ENCODE assay signal across 27 cellular contexts in genomic region chr15:83786336-83786735, GRCh38.
"Had no signal": no experiment of that assay in that cellular context is flagged by ENCODE, and none has a peak within 500 bp of the region (broad histone marks: within the 10 kb centered on the region; RNA-seq: fewer than 3 reads in every experiment).

No MANE protein-coding gene starts in this region.

- H3K4me3 ChIP-seq: stomach, suprapubic skin, testis, thoracic aorta, thyroid gland, tibial artery, tibial nerve, transverse colon, upper lobe of left lung, upper lobe of right lung, uterus, vagina had no signal

- H3K36me3 ChIP-seq: stomach, suprapubic skin, thoracic aorta, thyroid gland, tibial nerve, transverse colon, upper lobe of left lung, upper lobe of right lung, uterus, vagina had no signal

- H3K4me1 ChIP-seq: stomach, suprapubic skin, testis, thyroid gland, tibial nerve, transverse colon, upper lobe of left lung, upper lobe of right lung, uterus, vagina had no signal

- DNase-seq: stimulated activated CD4-positive, alpha-beta T cell treated with anti-CD3 and anti-CD28 coated beads, Interleukin-2, amount 100 ng/mL, for 48 hours; stimulated activated CD4-positive, alpha-beta T cell treated with anti-CD3 and anti-CD28 coated beads, Interleukin-4, amount 100 ng/mL, for 1 hour; stimulated activated CD4-positive, alpha-beta T cell treated with anti-CD3 and anti-CD28 coated beads, Interleukin-4, amount 100 ng/mL, for 24 hours; stimulated activated CD4-positive, alpha-beta T cell treated with anti-CD3 and anti-CD28 coated beads, Interleukin-4, amount 100 ng/mL, for 4 hours; stimulated activated CD8-positive, alpha-beta memory T cell treated with anti-CD3 and anti-CD28 coated beads, Interleukin-4, amount 100 ng/mL, for 48 hours; stimulated activated naive B cell treated with anti-CD40 and anti-IgM and Interleukin-4, amounts not matched to agents 10 μg/mL and 1 μg/mL and 100 μg/mL, for 72 hours; stimulated activated naive CD4-positive, alpha-beta T cell; stimulated activated naive CD4-positive, alpha-beta T cell treated with Interleukin-2 at 50 U/mL for 16 hours; stimulated activated naive CD8-positive, alpha-beta T cell treated with anti-CD3 and anti-CD28 coated beads, Interleukin-15, amount 100 ng/mL, for 72 hours; stimulated activated naive CD8-positive, alpha-beta T cell treated with anti-CD3 and anti-CD28 coated beads, Interleukin-15, Interleukin-2, amounts not matched to agents 100 U/mL and 50 U/mL, for 24 hours; stomach; substantia nigra; testis; thyroid gland; tibial artery; transverse colon; trophoblast cell; upper lobe of left lung; upper lobe of right lung; uterus had no signal

- H3K27me3 ChIP-seq: stomach, suprapubic skin, testis, thyroid gland, tibial artery, tibial nerve, transverse colon, upper lobe of left lung, upper lobe of right lung, uterus, vagina had no signal

- FAIRE-seq: urothelium cell line had no signal

- H3K9me3 ChIP-seq: testis, thyroid gland, transverse colon, upper lobe of right lung, vagina had no signal

- ATAC-seq: stimulated activated effector memory CD8-positive, alpha-beta T cell treated with anti-CD3 and anti-CD28 coated beads, Interleukin-12 subunit alpha, Interleukin-12 subunit beta, amount 100 ng/mL, for 72 hours; stimulated activated memory B cell treated with anti-CD40 and anti-IgM and Interleukin-4, amounts not matched to agents 10 μg/mL and 1 μg/mL and 100 μg/mL, for 72 hours; stimulated activated naive B cell treated with anti-CD40 and anti-IgM and Interleukin-4, amounts not matched to agents 10 μg/mL and 1 μg/mL and 100 μg/mL, for 72 hours; stimulated activated naive CD8-positive, alpha-beta T cell treated with anti-CD3 and anti-CD28 coated beads, Interleukin-15, amount 100 ng/mL, for 72 hours; stimulated activated naive CD8-positive, alpha-beta T cell treated with anti-CD3 and anti-CD28 coated beads, Interleukin-15, Interleukin-2, amounts not matched to agents 100 U/mL and 50 U/mL, for 24 hours; upper lobe of right lung had no signal

- H3K27ac ChIP-seq: stomach, suprapubic skin, testis, thoracic aorta, thyroid gland, tibial artery, tibial nerve, upper lobe of left lung, upper lobe of right lung, uterus, vagina had no signal
